Comparison of ENCODE assay signal across 19 cellular contexts in the genomic region with DNA sequence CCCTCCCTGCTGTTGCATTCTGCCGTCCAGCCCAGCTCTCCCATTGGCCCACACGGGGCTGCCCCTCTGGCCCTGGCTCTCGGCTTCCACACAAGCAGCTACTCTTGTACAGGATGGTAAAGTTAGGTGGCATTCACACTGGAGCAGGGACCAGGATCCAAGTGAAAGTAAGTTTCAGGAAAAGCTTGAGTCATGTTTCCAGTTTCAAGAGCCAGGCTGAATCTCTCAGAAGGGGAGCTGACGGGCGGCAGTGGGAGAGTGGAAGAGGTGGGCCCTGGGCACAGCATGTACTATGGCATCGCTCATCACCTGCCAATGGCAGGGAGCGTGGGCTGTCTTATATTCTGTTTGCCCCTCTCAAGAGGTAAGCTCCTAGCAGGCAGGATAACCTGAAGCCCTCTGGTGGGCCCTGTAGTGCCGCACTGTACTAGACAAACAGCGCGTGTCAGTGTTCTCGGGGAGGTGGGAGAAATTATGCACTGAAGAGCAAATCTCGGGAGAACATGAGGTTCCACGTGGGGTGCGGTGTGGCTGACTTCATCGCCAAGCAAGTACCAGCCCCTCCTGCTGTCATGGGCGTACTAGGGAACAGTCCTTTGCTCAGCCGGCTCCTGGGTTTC.
DNase-seq lines count a peak whose midpoint lies in the region; ATAC-seq and TF ChIP-seq lines count a peak whose summit lies in the region.
"Had no signal": no experiment of that assay in that cellular context is flagged by ENCODE, and none has a peak within 500 bp of the region (broad histone marks: within the 10 kb centered on the region; RNA-seq: fewer than 3 reads in every experiment).

No MANE protein-coding gene starts in this region.

- H3K27ac Mint-ChIP-seq in T-helper 2 cell treated with Interferon-gamma antibody and Interleukin-4, amounts not matched to agents 5 μg/mL and 100 μg/mL, for 36 hours = no peak overlapping the region
- H3K27ac Mint-ChIP-seq: CD8-positive, alpha-beta memory T cell; dendritic cell treated with granulocyte-macrophage colony-stimulating factor and Interleukin-4, amounts not matched to agents 40 ng/mL and 50 ng/mL, for 4 days had no signal

- no peaks in the 10 kb centered on the region for H3K27me3 Mint-ChIP-seq in T-helper 2 cell treated with Interferon-gamma antibody and Interleukin-4, amounts not matched to agents 5 μg/mL and 100 μg/mL, for 36 hours (ENCODE audit: low read depth)
- H3K27me3 Mint-ChIP-seq: CD8-positive, alpha-beta memory T cell; dendritic cell treated with granulocyte-macrophage colony-stimulating factor and Interleukin-4, amounts not matched to agents 40 ng/mL and 50 ng/mL, for 4 days had no signal

- no peak overlapping the region for H2AFZ ChIP-seq in osteoblast (ENCODE audit: low read length)
- H2AFZ ChIP-seq: parathyroid adenoma had no signal

- H3K36me3 Mint-ChIP-seq in T-helper 2 cell treated with Interferon-gamma antibody and Interleukin-4, amounts not matched to agents 5 μg/mL and 100 μg/mL, for 36 hours (ENCODE audit: low read depth) = no peaks in the 10 kb centered on the region

- no peak overlapping the region for H3K4me3 ChIP-seq in BLaER1
- H3K4me3 ChIP-seq in left ventricle myocardium inferior = peak overlapping the region; percentile 34
- H3K4me3 ChIP-seq in osteoblast (ENCODE audit: insufficient read depth, low read length) = no peak overlapping the region
- H3K4me3 ChIP-seq: smooth muscle cell, upper lobe of right lung had no signal

- no peaks in the 10 kb centered on the region for H3K79me2 ChIP-seq in osteoblast (ENCODE audit: insufficient read depth, low read length)
- H3K79me2 ChIP-seq: parathyroid adenoma had no signal

- peaks cover 10% of the 10 kb centered on the region for H3K9me3 Mint-ChIP-seq in T-helper 2 cell treated with Interferon-gamma antibody and Interleukin-4, amounts not matched to agents 5 μg/mL and 100 μg/mL, for 36 hours

- no peaks in the 10 kb centered on the region for H3K4me1 Mint-ChIP-seq in T-helper 2 cell treated with Interferon-gamma antibody and Interleukin-4, amounts not matched to agents 5 μg/mL and 100 μg/mL, for 36 hours (ENCODE audit: low read depth)
- H3K4me1 Mint-ChIP-seq: CD8-positive, alpha-beta memory T cell had no signal

- H3K9ac ChIP-seq in BLaER1 = peak overlapping the region; percentile 75; the same call in 1 of the 2 replicates
- H3K9ac ChIP-seq: parathyroid adenoma had no signal

- H4K20me1 ChIP-seq in BLaER1 (no peaks in the 10 kb centered on the region), osteoblast (ENCODE audit: insufficient read depth, low read length) (peaks cover 7% of the 10 kb centered on the region)

- peaks cover 37% of the 10 kb centered on the region for H3K9me3 ChIP-seq in BLaER1
- H3K9me3 ChIP-seq in left ventricle myocardium inferior (replicated peaks) = peaks cover 10% of the 10 kb centered on the region
- H3K9me3 ChIP-seq in osteoblast (ENCODE audit: low read depth, low read length) = no peaks in the 10 kb centered on the region
- H3K9me3 ChIP-seq: upper lobe of right lung had no signal

- peaks cover 73% of the 10 kb centered on the region for H3K4me1 ChIP-seq in BLaER1
- peaks cover 47% of the 10 kb centered on the region for H3K4me1 ChIP-seq in left ventricle myocardium inferior
- H3K4me1 ChIP-seq in osteoblast (ENCODE audit: insufficient read depth, low read length) = peaks cover 28% of the 10 kb centered on the region
- H3K4me1 ChIP-seq: parathyroid adenoma, upper lobe of right lung had no signal

- no peak for ATAC-seq in stimulated activated naive CD8-positive, alpha-beta T cell treated with anti-CD3 and anti-CD28 coated beads, Interleukin-15, Interleukin-2, amounts not matched to agents 100 U/mL and 50 U/mL, for 24 hours

- H3K27me3 ChIP-seq in BLaER1 = no peaks in the 10 kb centered on the region
- H3K27me3 ChIP-seq in left ventricle myocardium inferior (ENCODE audit: low read depth) = no peaks in the 10 kb centered on the region
- no peaks in the 10 kb centered on the region for H3K27me3 ChIP-seq in osteoblast (ENCODE audit: insufficient read depth, low read length)
- H3K27me3 ChIP-seq: upper lobe of right lung had no signal

- peak; percentile 44 for DNase-seq in astrocyte of the hippocampus (ENCODE audit: low read depth, low spot score)
- DNase-seq in left ventricle myocardium inferior = no peak
- no peak for DNase-seq in osteoblast (ENCODE audit: insufficient read length, low spot score, missing footprints)
- DNase-seq in stimulated activated naive CD8-positive, alpha-beta T cell treated with anti-CD3 and anti-CD28 coated beads, Interleukin-15, Interleukin-2, amounts not matched to agents 100 U/mL and 50 U/mL, for 24 hours = no peak
- DNase-seq in activated CD4-positive, alpha-beta T cell treated with anti-CD3 and anti-CD28 coated beads for 48 hours = no peak
- DNase-seq in T-helper 2 cell treated with Interferon-gamma antibody and Interleukin-4, amounts not matched to agents 5 μg/mL and 100 μg/mL, for 36 hours (ENCODE audit: low spot score) = no peak
- no peak for DNase-seq in activated naive CD4-positive, alpha-beta T cell treated with anti-CD3 and anti-CD28 coated beads, Interleukin-2, amount 50 U/mL, for 16 hours
- DNase-seq: activated effector memory CD4-positive, alpha-beta T cell treated with anti-CD3 and anti-CD28 coated beads, Interleukin-2, amount 50 U/mL, for 16 hours; amniotic stem cell; CD8-positive, alpha-beta memory T cell; erythroblast; KBM-7; NCI-H2227 treated with DMSO at 0.1 percent for 48 hours; NK-92 treated with Interleukin-12 subunit alpha and Interleukin-12 subunit beta, amount 100 ng/mL, for 24 hours; upper lobe of right lung had no signal

- TF ChIP-seq CTCF in left ventricle myocardium inferior (IDR thresholded peaks at IDR 0.05; ENCODE audit: borderline replicate concordance) (no peak), osteoblast (IDR thresholded peaks at IDR 0.05; ENCODE audit: extremely low read depth, low read depth, low read length) (no peak)

- H3K4me3 Mint-ChIP-seq in T-helper 2 cell treated with Interferon-gamma antibody and Interleukin-4, amounts not matched to agents 5 μg/mL and 100 μg/mL, for 36 hours = no peak overlapping the region
- H3K4me3 Mint-ChIP-seq: dendritic cell treated with granulocyte-macrophage colony-stimulating factor and Interleukin-4, amounts not matched to agents 40 ng/mL and 50 ng/mL, for 4 days had no signal

- peak overlapping the region; percentile 93 for H3K27ac ChIP-seq in BLaER1
- H3K27ac ChIP-seq in left ventricle myocardium inferior (replicated peaks) = peak overlapping the region; percentile 91
- H3K27ac ChIP-seq in osteoblast (ENCODE audit: low read depth, low read length) = peak overlapping the region; percentile 1
- H3K27ac ChIP-seq: parathyroid adenoma, upper lobe of right lung had no signal

- H3K4me2 ChIP-seq in BLaER1 = peak overlapping the region; percentile 93
- H3K4me2 ChIP-seq in osteoblast (ENCODE audit: insufficient read depth, low read length) = no peak overlapping the region
- H3K4me2 ChIP-seq: smooth muscle cell had no signal

- intact Hi-C loops in left ventricle myocardium inferior (cut with micrococcal nuclease) = no loop called here

- H3K36me3 ChIP-seq in BLaER1 (peaks cover 12% of the 10 kb centered on the region), left ventricle myocardium inferior (no peaks in the 10 kb centered on the region), osteoblast (ENCODE audit: insufficient read depth, low read length) (no peaks in the 10 kb centered on the region)
- H3K36me3 ChIP-seq: upper lobe of right lung had no signal

Comparison
In these comparisons a context has a peak if more than half of its experiments do, and no peak if none do; other contexts are left out.
1. H3K27ac ChIP-seq: peak in every context shown above with its lines; median percentile 93 in BLaER1; 91 in left ventricle myocardium inferior; 1 in osteoblast.